In the genomic region with DNA sequence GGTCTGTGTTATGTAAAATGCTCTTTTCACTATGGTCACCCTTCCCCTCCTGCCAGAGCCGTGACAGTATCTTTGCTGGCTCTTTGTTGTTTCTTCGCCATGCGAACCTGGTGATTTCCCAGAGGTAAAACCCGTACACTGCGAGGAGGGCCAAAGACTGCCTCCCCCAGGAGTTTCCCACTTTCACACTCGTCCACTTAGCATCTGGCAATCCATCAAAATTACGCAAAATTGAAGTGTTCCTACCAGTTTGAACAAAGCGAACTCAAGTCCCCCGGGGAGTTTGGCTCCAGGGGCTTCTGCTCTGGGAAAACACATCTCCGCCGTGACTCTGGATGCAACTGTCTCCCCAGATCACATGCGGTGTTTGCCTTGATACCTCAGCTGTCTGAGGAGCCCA, we compare ENCODE assay signal across 17 cellular contexts.
A peak's percentile ranks its signal among the peaks of the same experiment; 100 is the strongest.
DNase-seq lines count a peak whose midpoint lies in the region; ATAC-seq and TF ChIP-seq lines count a peak whose summit lies in the region.
"Had no signal": no experiment of that assay in that cellular context is flagged by ENCODE, and none has a peak within 500 bp of the region (broad histone marks: within the 10 kb centered on the region; RNA-seq: fewer than 3 reads in every experiment).

No MANE protein-coding gene starts in this region.

- no peak overlapping the region for H3K4me3 ChIP-seq in BLaER1 treated with 17β-estradiol and CSF1 and Interleukin-3, amounts not matched to agents 10 nM and 100 nM
- no peak overlapping the region for H3K4me3 ChIP-seq in GM23338
- H3K4me3 ChIP-seq in hepatocyte, result no peak overlapping the region
- H3K4me3 ChIP-seq: PC-9 had no signal

- H3K27me3 ChIP-seq in BLaER1 treated with 17β-estradiol and CSF1 and Interleukin-3, amounts not matched to agents 10 nM and 100 nM, result no peaks in the 10 kb centered on the region
- H3K27me3 ChIP-seq in GM23338 (ENCODE audit: insufficient read depth), result no peaks in the 10 kb centered on the region
- H3K27me3 ChIP-seq in hepatocyte, result no peaks in the 10 kb centered on the region

- H3K4me2 ChIP-seq in BLaER1 treated with 17β-estradiol and CSF1 and Interleukin-3, amounts not matched to agents 10 nM and 100 nM, result peak overlapping the region; percentile 17 to 76 (median 36); a peak in 18 of 22 replicates
- H3K4me2 ChIP-seq in GM23338 (no peak overlapping the region), hepatocyte (no peak overlapping the region)
- H3K4me2 ChIP-seq: PC-9, SK-N-SH had no signal

- H3K9ac ChIP-seq in BLaER1 treated with 17β-estradiol and CSF1 and Interleukin-3, amounts not matched to agents 10 nM and 100 nM, result no peak overlapping the region
- H3K9ac ChIP-seq: SK-N-SH had no signal

- H3K9me3 Mint-ChIP-seq in GM23338, result peaks cover 14% of the 10 kb centered on the region; the same call in 2 of the 3 replicates

- no peak overlapping the region for H3K27ac ChIP-seq in BLaER1 treated with 17β-estradiol and CSF1 and Interleukin-3, amounts not matched to agents 10 nM and 100 nM
- H3K27ac ChIP-seq in GM23338 (ENCODE audit: low read depth) (no peak overlapping the region), hepatocyte (no peak overlapping the region)
- H3K27ac ChIP-seq: PC-9 had no signal

- H3K27me3 Mint-ChIP-seq in GM23338 (ENCODE audit: insufficient read depth, low read depth, poor library complexity), result peaks cover 5% of the 10 kb centered on the region

- H3K4me1 Mint-ChIP-seq in GM23338, result peaks cover 5% of the 10 kb centered on the region; the same call in 2 of the 3 replicates

- H3K36me3 ChIP-seq in BLaER1 treated with 17β-estradiol and CSF1 and Interleukin-3, amounts not matched to agents 10 nM and 100 nM, result no peaks in the 10 kb centered on the region
- 0 out of 2 replicates have a peak, but pooled peaks cover 3% of the 10 kb centered on the region for H3K36me3 ChIP-seq in GM23338 (ENCODE audit: insufficient read depth)
- no peaks in the 10 kb centered on the region for H3K36me3 ChIP-seq in hepatocyte (replicated peaks; ENCODE audit: insufficient read depth, low read depth)

- whole genome bisulfite sequencing in hepatocyte (ENCODE audit: low lambda C conversion rate, missing lambda C conversion rate), result 77% methylated on average over 12 of the region's 12 CpGs

- no peak overlapping the region; the same call in 1 of the 2 replicates for H3K27ac Mint-ChIP-seq in GM23338

- DNase-seq in GM23338 (ENCODE audit: low spot score) (peak; percentile 17), NCI-H345 (lab: John Stamatoyannopoulos, UW) (peak; percentile 87), islet precursor cell (peak; percentile 54), anterior cingulate cortex (lab: John Stamatoyannopoulos, UW) (no peak), hepatocyte (ENCODE audit: low spot score) (no peak), SW 1271 (lab: John Stamatoyannopoulos, UW) (no peak)
- DNase-seq: C1 segment of cervical spinal cord; DMS53; IMR-90; NCI-H2107; NCI-H524 treated with DMSO at 0.1 percent for 48 hours; NK-92 treated with Interleukin-12 subunit alpha and Interleukin-12 subunit beta, amount 100 ng/mL, for 24 hours; PC-9; SK-N-SH had no signal

- H3K9me3 ChIP-seq in BLaER1 treated with 17β-estradiol and CSF1 and Interleukin-3, amounts not matched to agents 10 nM and 100 nM (replicated peaks in 1 of 11), result 0 out of 22 replicates have a peak, but pooled peaks cover 0 to 3% (median 0%) of the 10 kb centered on the region in 11 experiments
- no peaks in the 10 kb centered on the region for H3K9me3 ChIP-seq in hepatocyte (ENCODE audit: low read depth)
- H3K9me3 ChIP-seq: SK-N-SH had no signal

- no peaks in the 10 kb centered on the region for H4K20me1 ChIP-seq in BLaER1 treated with 17β-estradiol and CSF1 and Interleukin-3, amounts not matched to agents 10 nM and 100 nM
- H4K20me1 ChIP-seq in GM23338 (replicated peaks; ENCODE audit: insufficient read depth) (no peaks in the 10 kb centered on the region), hepatocyte (ENCODE audit: insufficient read depth, poor library complexity, severe bottlenecking) (no peaks in the 10 kb centered on the region)

- peak; percentile 61 for ATAC-seq in GM23338
- ATAC-seq: HCT116, Right ventricle myocardium inferior had no signal

- no peaks in the 10 kb centered on the region for H3K79me2 ChIP-seq in GM23338 (replicated peaks; ENCODE audit: insufficient read depth)
- H3K79me2 ChIP-seq in hepatocyte, result no peaks in the 10 kb centered on the region

- peak overlapping the region; percentile 97 for H2AFZ ChIP-seq in GM23338
- no peak overlapping the region for H2AFZ ChIP-seq in hepatocyte
- H2AFZ ChIP-seq: PC-9 had no signal

- peaks cover 8% of the 10 kb centered on the region; the same call in 2 of the 3 replicates for H3K36me3 Mint-ChIP-seq in GM23338 (ENCODE audit: low read depth)

- peaks cover 14 to 50% (median 35%) of the 10 kb centered on the region in 10 experiments; a peak in 18 of 20 replicates for H3K4me1 ChIP-seq in BLaER1 treated with 17β-estradiol and CSF1 and Interleukin-3, amounts not matched to agents 10 nM and 100 nM
- 0 out of 2 replicates have a peak, but pooled peaks cover 5% of the 10 kb centered on the region for H3K4me1 ChIP-seq in GM23338 (ENCODE audit: insufficient read depth)
- H3K4me1 ChIP-seq in hepatocyte (ENCODE audit: insufficient read depth), result peaks cover 7% of the 10 kb centered on the region

- H3F3A ChIP-seq in GM23338 (replicated peaks; ENCODE audit: low read depth), result no peaks in the 10 kb centered on the region

- TF ChIP-seq CTCF in GM23338 (conservative IDR thresholded peaks at IDR 0.05; ENCODE audit: low read depth in 2 of 2), result no peak
- no peak for TF ChIP-seq CTCF in hepatocyte (IDR thresholded peaks at IDR 0.05; ENCODE audit: poor library complexity)

- H3K4me3 Mint-ChIP-seq in GM23338, result no peak overlapping the region; the same call in 2 of the 3 replicates

- peaks cover 5% of the 10 kb centered on the region; the same call in 1 of the 2 replicates for H3K9me2 ChIP-seq in GM23338 (ENCODE audit: insufficient read depth)
- no peaks in the 10 kb centered on the region for H3K9me2 ChIP-seq in hepatocyte (replicated peaks; ENCODE audit: insufficient read depth)
- H3K9me2 ChIP-seq: SK-N-SH had no signal

TF ChIP-seq in GM23338, 12 proteins besides CTCF, POLR2A, EP300 and RAD21:
- no peak for TF ChIP-seq EZH2 (IDR thresholded peaks at IDR 0.05; ENCODE audit: low read depth, unreplicated experiment)

Comparison
In these comparisons a context has a peak if more than half of its experiments do, and no peak if none do; other contexts are left out.
1. H3K4me2 ChIP-seq: peak in BLaER1 treated with 17β-estradiol and CSF1 and Interleukin-3, amounts not matched to agents 10 nM and 100 nM (11 of 11); none in GM23338 (single experiment) and hepatocyte (single experiment).
2. DNase-seq: peak in GM23338 (single experiment), NCI-H345 (single experiment) and islet precursor cell (single experiment); none in anterior cingulate cortex (0 of 58), hepatocyte (single experiment) and SW 1271 (0 of 2).